Comparison of ENCODE assay signal across 35 cellular contexts in the genomic region with DNA sequence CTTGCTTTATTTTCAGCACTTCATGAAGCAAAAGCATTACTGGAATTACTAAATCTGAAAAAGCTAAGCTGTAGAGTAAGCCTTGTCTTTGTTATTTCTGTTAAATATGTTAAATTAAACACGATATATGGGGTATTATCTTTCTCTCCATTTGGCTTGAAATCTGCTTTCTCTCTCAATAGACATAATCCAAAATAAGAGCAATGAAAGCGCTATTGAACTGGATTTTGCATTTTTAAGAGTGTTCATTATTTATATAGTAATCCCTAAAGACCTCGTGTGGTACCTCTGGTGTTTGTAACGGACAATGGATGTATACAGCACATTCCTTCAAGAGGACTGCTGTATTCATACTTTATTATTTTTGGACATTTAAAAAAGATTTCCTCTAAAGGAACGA.
DNase-seq lines count a peak whose midpoint lies in the region; ATAC-seq, FAIRE-seq and TF ChIP-seq lines count a peak whose summit lies in the region.
"Had no signal": no experiment of that assay in that cellular context is flagged by ENCODE, and none has a peak within 500 bp of the region (broad histone marks: within the 10 kb centered on the region; RNA-seq: fewer than 3 reads in every experiment).

No MANE protein-coding gene starts in this region.

- H3K27me3 Mint-ChIP-seq in neural progenitor cell (ENCODE audit: insufficient read depth, low read depth) = peaks cover 4% of the 10 kb centered on the region
- H3K27me3 Mint-ChIP-seq: CD4-positive, CD25-positive, alpha-beta regulatory T cell had no signal

- H3K4me2 ChIP-seq in neural progenitor cell = no peak overlapping the region
- H3K4me2 ChIP-seq: A549; BLaER1; BLaER1 treated with 17β-estradiol and CSF1 and Interleukin-3, amounts not matched to agents 10 nM and 100 nM had no signal

- no peaks in the 10 kb centered on the region for H3K9me3 ChIP-seq in adipocyte (ENCODE audit: control insufficient read depth, low read length)
- no peaks in the 10 kb centered on the region for H3K9me3 ChIP-seq in subcutaneous abdominal adipose tissue (ENCODE audit: control insufficient read depth in 5 of 5, low read length in 5 of 5)
- no peaks in the 10 kb centered on the region for H3K9me3 ChIP-seq in neural progenitor cell (ENCODE audit: low read depth)
- H3K9me3 ChIP-seq: A549, BE2C, BLaER1, Caco-2 had no signal

- H3K36me3 ChIP-seq in adipocyte (ENCODE audit: control insufficient read depth, insufficient read depth, low read length, severe bottlenecking) (no peaks in the 10 kb centered on the region), subcutaneous abdominal adipose tissue (ENCODE audit: control insufficient read depth in 5 of 5, insufficient read depth in 5 of 5, low read length in 5 of 5) (no peaks in the 10 kb centered on the region), neural progenitor cell (no peaks in the 10 kb centered on the region)
- H3K36me3 ChIP-seq: BE2C; BLaER1; BLaER1 treated with 17β-estradiol and CSF1 and Interleukin-3, amounts not matched to agents 10 nM and 100 nM had no signal

- H3K27ac Mint-ChIP-seq in neural progenitor cell = no peak overlapping the region
- H3K27ac Mint-ChIP-seq: B cell; CD14-positive monocyte; CD4-positive, alpha-beta memory T cell; CD4-positive, alpha-beta T cell; CD4-positive, CD25-positive, alpha-beta regulatory T cell; CD8-positive, alpha-beta T cell had no signal

- H3K27ac ChIP-seq in subcutaneous abdominal adipose tissue (ENCODE audit: low read depth, low read length) (peak overlapping the region; percentile 74), neural progenitor cell (no peak overlapping the region)
- H3K27ac ChIP-seq: 22Rv1; A549; BLaER1; BLaER1 treated with 17β-estradiol and CSF1 and Interleukin-3, amounts not matched to agents 10 nM and 100 nM; C4-2B had no signal

- no peak overlapping the region for H3K4me3 Mint-ChIP-seq in neural progenitor cell
- H3K4me3 Mint-ChIP-seq: B cell; CD14-positive monocyte; CD4-positive, alpha-beta memory T cell; CD4-positive, alpha-beta T cell; CD4-positive, CD25-positive, alpha-beta regulatory T cell; CD8-positive, alpha-beta memory T cell; CD8-positive, alpha-beta T cell had no signal

- H3K79me2 ChIP-seq in neural progenitor cell (ENCODE audit: low read depth) = no peaks in the 10 kb centered on the region

- no peaks in the 10 kb centered on the region for H3F3A ChIP-seq in neural progenitor cell (ENCODE audit: low read depth)

- H3K4me1 ChIP-seq in adipocyte (ENCODE audit: control insufficient read depth, insufficient read depth, low read length) (peaks cover 40% of the 10 kb centered on the region), subcutaneous abdominal adipose tissue (ENCODE audit: control insufficient read depth in 5 of 5, insufficient read depth in 5 of 5, low read length in 5 of 5) (peaks cover 2 to 50% (median 35%) of the 10 kb centered on the region in 5 donors), neural progenitor cell (no peaks in the 10 kb centered on the region)
- H3K4me1 ChIP-seq: A549, BE2C, BLaER1, Caco-2 had no signal

- H3K4me3 ChIP-seq in adipocyte (ENCODE audit: low read length) (no peak overlapping the region), subcutaneous abdominal adipose tissue (ENCODE audit: low read depth in 1 of 5, low read length in 5 of 5) (no peak overlapping the region), neural progenitor cell (no peak overlapping the region)
- H3K4me3 ChIP-seq: A549; BLaER1; BLaER1 treated with 17β-estradiol and CSF1 and Interleukin-3, amounts not matched to agents 10 nM and 100 nM had no signal

- no peak for DNase-seq in adipocyte (ENCODE audit: low read depth)
- no peak for DNase-seq in urothelium cell line (ENCODE audit: low spot score)
- DNase-seq in neural progenitor cell (ENCODE audit: low spot score) = no peak
- DNase-seq: 8988T; ACHN; AML-193; BE2C; C1 segment of cervical spinal cord; Caco-2; Calu3; CD4-positive, alpha-beta memory T cell; CD4-positive, alpha-beta T cell; CD4-positive, CD25-positive, alpha-beta regulatory T cell; CD8-positive, alpha-beta memory T cell; CD8-positive, alpha-beta T cell; COR-L47; DMS 273 treated with DMSO at 0.1 percent for 48 hours; DMS153; DMS53; DMS79; DMS79 treated with DMSO at 0.1 percent for 48 hours; DND-41; EL had no signal

- peaks cover 2% of the 10 kb centered on the region for H3K9me3 Mint-ChIP-seq in neural progenitor cell
- H3K9me3 Mint-ChIP-seq: CD4-positive, alpha-beta T cell; CD8-positive, alpha-beta T cell had no signal

- FAIRE-seq in endometrium (lab: Jason Lieb, UNC) (peak; percentile 15), urothelium cell line (lab: Jason Lieb, UNC) (no peak)
- FAIRE-seq: A204.1, A549, D721Med had no signal

- H3K4me1 Mint-ChIP-seq in neural progenitor cell = no peaks in the 10 kb centered on the region
- H3K4me1 Mint-ChIP-seq: B cell; CD4-positive, alpha-beta memory T cell; CD4-positive, CD25-positive, alpha-beta regulatory T cell; CD8-positive, alpha-beta memory T cell had no signal

- no peaks in the 10 kb centered on the region for H3K36me3 Mint-ChIP-seq in neural progenitor cell
- H3K36me3 Mint-ChIP-seq: CD14-positive monocyte; CD4-positive, CD25-positive, alpha-beta regulatory T cell; CD8-positive, alpha-beta T cell had no signal

- H3K9ac ChIP-seq in adipocyte (ENCODE audit: low read length) (peak overlapping the region; percentile 27), subcutaneous abdominal adipose tissue (ENCODE audit: low read length in 5 of 5) (peak overlapping the region in 1 of 5 donors; percentile 42), neural progenitor cell (no peak overlapping the region)
- H3K9ac ChIP-seq: BLaER1; BLaER1 treated with 17β-estradiol and CSF1 and Interleukin-3, amounts not matched to agents 10 nM and 100 nM had no signal

- no peak overlapping the region for H2AFZ ChIP-seq in neural progenitor cell (replicated peaks)

- no peak for ATAC-seq in HG03095 (IDR thresholded peaks at IDR 0.05; ENCODE audit: unreplicated experiment)
- ATAC-seq: A549; CD8-positive, alpha-beta T cell had no signal

- TF ChIP-seq CTCF in neural progenitor cell (IDR thresholded peaks at IDR 0.05) = no peak

- H4K20me1 ChIP-seq in neural progenitor cell (ENCODE audit: low read depth) = no peaks in the 10 kb centered on the region
- H4K20me1 ChIP-seq: BLaER1; BLaER1 treated with 17β-estradiol and CSF1 and Interleukin-3, amounts not matched to agents 10 nM and 100 nM had no signal

- H3K27me3 ChIP-seq in adipocyte (replicated peaks; ENCODE audit: control insufficient read depth, insufficient read depth, low read length) (no peaks in the 10 kb centered on the region), subcutaneous abdominal adipose tissue (ENCODE audit: control insufficient read depth in 5 of 5, insufficient read depth in 4 of 5, low read length in 5 of 5) (no peaks in the 10 kb centered on the region), neural progenitor cell (no peaks in the 10 kb centered on the region)
- H3K27me3 ChIP-seq: BLaER1; BLaER1 treated with 17β-estradiol and CSF1 and Interleukin-3, amounts not matched to agents 10 nM and 100 nM had no signal
